ENCODE assay signal across 1 cellular context in genomic region chr10:49081532-49082275, GRCh38.
A peak's percentile ranks its signal among the peaks of the same experiment; 100 is the strongest.
TF ChIP-seq lines count a peak whose summit lies in the region.

No MANE protein-coding gene starts in this region.

TF ChIP-seq in HepG2, 621 proteins besides CTCF, POLR2A, EP300 and RAD21:
- no peak for TF ChIP-seq ZNF121 (CRISPR knock-in tag; IDR thresholded peaks at IDR 0.05)
- TF ChIP-seq MAFK (conservative IDR thresholded peaks at IDR 0.05 in 1 of 2, IDR thresholded peaks at IDR 0.05 in 1 of 2; ENCODE audit: low read length in 2 of 2): peak in 1 of 2 experiments; percentile 31; a peak in 3 of 4 replicates
- peak; percentile 34; the same call in 1 of the 2 replicates for TF ChIP-seq MAFF (IDR thresholded peaks at IDR 0.05; ENCODE audit: low read depth, low read length)
- TF ChIP-seq PATZ1 (CRISPR knock-in tag; IDR thresholded peaks at IDR 0.05): 0 out of 2 replicates have a peak, but pooled peaks have one; percentile 29
- TF ChIP-seq KMT2A (CRISPR knock-in tag; IDR thresholded peaks at IDR 0.05): no peak
- TF ChIP-seq TEAD3 (CRISPR knock-in tag; optimal IDR thresholded peaks at IDR 0.05; ENCODE audit: borderline replicate concordance): peak; percentile 51
TF ChIP-seq in HepG2: peak in this region for 4.
